ENCODE assay signal across 9 cellular contexts in the genomic region with DNA sequence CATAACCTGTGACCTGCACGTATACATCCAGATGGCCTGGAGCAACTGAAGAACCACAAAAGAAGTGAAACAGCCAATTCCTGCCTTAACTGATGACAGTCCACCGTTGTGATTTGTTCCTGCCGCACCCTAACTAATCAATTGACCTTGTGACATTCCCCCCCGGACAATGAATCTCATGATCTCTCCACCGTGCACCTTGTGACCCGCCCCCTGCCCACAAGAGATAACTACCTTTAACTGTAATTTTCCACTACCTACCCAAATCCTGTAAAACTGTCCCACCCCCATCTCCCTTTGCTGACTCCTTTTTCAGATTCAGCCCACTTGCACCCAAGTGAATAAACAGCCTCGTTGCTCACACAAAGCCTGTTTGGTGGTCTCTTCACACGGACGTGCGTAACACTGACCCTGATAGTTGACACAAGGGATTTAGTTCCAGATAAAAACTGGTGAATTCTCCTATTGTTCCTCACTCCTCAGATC. TPM values are rescaled to one million over a fixed set of nuclear protein-coding genes. Genes with fewer than 3 reads are reported as not detected.
"Had no signal": no experiment of that assay in that cellular context is flagged by ENCODE, and none has a peak within 500 bp of the region (broad histone marks: within the 10 kb centered on the region; RNA-seq: fewer than 3 reads in every experiment).

No MANE protein-coding gene starts in this region.

RNA-seq across cellular contexts. Expression of a gene that starts 29.1 kb away (rescaled TPM):
- total RNA-seq: LHCN-M2, SJCRH30 had no signal

RNA-seq across cellular contexts. Expression of a gene that starts 37.3 kb away (rescaled TPM):
- total RNA-seq: LHCN-M2, MCF 10A, NCI-H460, OCI-LY7, PC-9, Right ventricle myocardium inferior, RPMI7951, SJCRH30, SK-MEL-5 had no signal
